Comparison of ENCODE assay signal across 13 cellular contexts in the genomic region with DNA sequence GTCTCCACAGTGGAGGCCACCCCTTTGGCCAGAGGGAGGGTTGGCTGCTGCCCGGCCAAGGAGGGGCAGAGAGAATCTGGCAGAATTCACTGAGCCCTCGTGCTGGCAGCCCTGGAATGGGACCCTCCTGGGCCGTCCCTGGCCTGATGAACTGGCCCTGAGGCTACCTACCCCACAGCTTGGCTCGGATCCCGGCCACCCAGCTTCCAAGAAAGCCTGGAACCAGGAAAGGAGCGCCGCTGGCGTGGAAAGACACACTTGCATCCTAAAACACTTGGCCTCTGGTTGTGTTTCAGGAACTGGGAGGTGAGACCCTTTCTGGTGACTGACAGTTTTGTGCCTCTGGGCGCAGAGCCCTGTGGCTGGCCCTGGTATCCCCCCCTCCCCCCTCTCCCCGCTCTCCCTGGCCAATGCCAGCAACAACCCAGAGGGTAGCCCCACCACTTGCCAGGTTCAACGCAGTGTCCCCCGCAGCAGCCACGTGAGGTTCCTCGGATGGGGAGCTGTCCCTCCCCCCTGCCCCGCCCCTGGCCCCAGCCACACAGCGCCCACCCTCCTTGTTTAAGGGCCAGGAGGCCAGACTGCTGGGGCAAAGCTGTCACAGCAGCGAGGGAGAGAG. TPM values are rescaled to one million over a fixed set of nuclear protein-coding genes. Genes with fewer than 3 reads are reported as not detected.
DNase-seq lines count a peak whose midpoint lies in the region; ATAC-seq lines count a peak whose summit lies in the region.
"Had no signal": no experiment of that assay in that cellular context is flagged by ENCODE, and none has a peak within 500 bp of the region (broad histone marks: within the 10 kb centered on the region; RNA-seq: fewer than 3 reads in every experiment).

No MANE protein-coding gene starts in this region.

- no peaks in the 10 kb centered on the region for H3K9me3 Mint-ChIP-seq in activated naive CD8-positive, alpha-beta T cell treated with anti-CD3 and anti-CD28 coated beads for 36 hours

- H3K27ac Mint-ChIP-seq in activated naive CD8-positive, alpha-beta T cell treated with anti-CD3 and anti-CD28 coated beads for 36 hours, result no peak overlapping the region

- intact Hi-C loops in sciatic nerve (cut with DNase I), result loop anchor here (10.0 kb wide), 2 partner anchors 157 to 337 kb away; a partner anchor contains a TSS

- H3K27me3 Mint-ChIP-seq in activated naive CD8-positive, alpha-beta T cell treated with anti-CD3 and anti-CD28 coated beads for 36 hours, result peaks cover 18% of the 10 kb centered on the region

- H3K36me3 Mint-ChIP-seq in activated naive CD8-positive, alpha-beta T cell treated with anti-CD3 and anti-CD28 coated beads for 36 hours, result no peaks in the 10 kb centered on the region

- H3K4me3 Mint-ChIP-seq in activated naive CD8-positive, alpha-beta T cell treated with anti-CD3 and anti-CD28 coated beads for 36 hours, result no peak overlapping the region

- H3K4me1 Mint-ChIP-seq in activated naive CD8-positive, alpha-beta T cell treated with anti-CD3 and anti-CD28 coated beads for 36 hours, result no peaks in the 10 kb centered on the region

- ATAC-seq in sciatic nerve (peak; percentile 39), HG02938 (IDR thresholded peaks at IDR 0.05; ENCODE audit: unreplicated experiment) (no peak)
- ATAC-seq: left colon had no signal

- DNase-seq in C1 segment of cervical spinal cord (lab: John Stamatoyannopoulos, UW), result peak in 8 of 14 donors; percentile 23 to 73 (median 44)
- peak; percentile 27 for DNase-seq in NOMO-1 treated with DMSO at 0.1 percent for 48 hours (lab: John Stamatoyannopoulos, UW; ENCODE audit: unreplicated experiment)
- peak in 31 of 51 donors; percentile 12 to 79 (median 52) for DNase-seq in hypothalamus (lab: John Stamatoyannopoulos, UW)
- no peak for DNase-seq in sciatic nerve (ENCODE audit: low spot score)
- no peak for DNase-seq in activated naive CD8-positive, alpha-beta T cell treated with anti-CD3 and anti-CD28 coated beads for 36 hours
- no peak for DNase-seq in NCI-H128 (lab: John Stamatoyannopoulos, UW; ENCODE audit: unreplicated experiment)
- no peak for DNase-seq in HCEC 1CT
- DNase-seq: activated T-cell treated with anti-CD3 and anti-CD28 coated beads for 4 hours; EL; ovary; stimulated activated CD8-positive, alpha-beta memory T cell treated with anti-CD3 and anti-CD28 coated beads, Interleukin-4, amount 100 ng/mL, for 48 hours had no signal

RNA-seq across cellular contexts. Expression of a gene that starts 0.7 kb away (rescaled TPM):
- total RNA-seq in sciatic nerve, result 6.6 TPM
- total RNA-seq in activated naive CD8-positive, alpha-beta T cell treated with anti-CD3 and anti-CD28 coated beads for 36 hours, result under 1 TPM in 1 of 2 experiments, not detected in 1; 0.08 TPM

Comparison
In these comparisons a context has a peak if more than half of its experiments do, and no peak if none do; other contexts are left out.
1. DNase-seq: peak in C1 segment of cervical spinal cord (8 of 14), NOMO-1 treated with DMSO at 0.1 percent for 48 hours (single experiment) and hypothalamus (31 of 51); none in sciatic nerve (single experiment), activated naive CD8-positive, alpha-beta T cell treated with anti-CD3 and anti-CD28 coated beads for 36 hours (single experiment), NCI-H128 (single experiment) and HCEC 1CT (single experiment).